1 cellular context compared by ENCODE assay signal in the genomic region with DNA sequence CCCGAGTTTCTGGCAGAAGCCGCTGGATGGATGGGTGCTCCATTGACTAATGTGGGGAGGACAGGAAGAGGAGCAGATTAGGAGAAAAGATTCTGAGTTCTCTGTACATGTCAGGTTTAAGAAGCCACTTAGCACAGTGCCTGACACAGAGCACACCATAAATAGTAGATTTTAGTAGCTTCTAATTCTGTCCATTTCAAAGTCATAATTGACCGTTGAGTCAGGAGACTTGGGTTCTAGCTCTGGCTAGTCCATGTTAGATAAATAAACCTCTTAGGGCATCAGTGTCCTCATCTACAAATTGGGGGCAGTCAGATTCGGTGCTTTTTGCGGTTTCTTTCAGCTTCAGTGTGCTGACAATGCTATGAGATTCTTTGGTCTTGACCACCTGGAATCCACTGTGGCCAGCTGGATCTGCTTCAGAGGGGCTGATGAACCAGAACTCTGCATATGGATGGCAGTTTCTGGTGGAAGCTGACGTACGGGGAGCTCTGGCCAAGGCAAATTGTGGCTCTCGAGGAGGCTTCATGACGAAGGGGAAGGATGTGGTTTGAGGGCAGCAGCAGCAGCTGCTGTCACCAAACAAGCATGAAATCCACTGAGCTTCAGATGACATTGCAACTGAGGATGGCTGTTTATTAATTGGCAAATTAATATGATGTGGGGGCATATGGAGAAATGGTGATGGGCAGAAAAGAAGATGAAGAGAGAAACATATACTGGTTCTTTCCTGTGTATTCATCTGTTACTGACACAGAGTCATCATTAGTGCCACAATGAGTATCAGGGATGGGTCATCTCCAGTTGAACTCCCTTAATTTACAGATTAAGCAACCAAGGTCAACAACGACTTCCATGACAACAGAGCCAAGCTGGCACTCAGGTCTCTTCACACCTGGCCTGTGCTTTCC.
TF ChIP-seq lines count a peak whose summit lies in the region.

No MANE protein-coding gene starts in this region.

TF ChIP-seq in HepG2, 621 proteins besides CTCF, POLR2A, EP300 and RAD21 (continued from another document):
- TF ChIP-seq, protein P1, sequence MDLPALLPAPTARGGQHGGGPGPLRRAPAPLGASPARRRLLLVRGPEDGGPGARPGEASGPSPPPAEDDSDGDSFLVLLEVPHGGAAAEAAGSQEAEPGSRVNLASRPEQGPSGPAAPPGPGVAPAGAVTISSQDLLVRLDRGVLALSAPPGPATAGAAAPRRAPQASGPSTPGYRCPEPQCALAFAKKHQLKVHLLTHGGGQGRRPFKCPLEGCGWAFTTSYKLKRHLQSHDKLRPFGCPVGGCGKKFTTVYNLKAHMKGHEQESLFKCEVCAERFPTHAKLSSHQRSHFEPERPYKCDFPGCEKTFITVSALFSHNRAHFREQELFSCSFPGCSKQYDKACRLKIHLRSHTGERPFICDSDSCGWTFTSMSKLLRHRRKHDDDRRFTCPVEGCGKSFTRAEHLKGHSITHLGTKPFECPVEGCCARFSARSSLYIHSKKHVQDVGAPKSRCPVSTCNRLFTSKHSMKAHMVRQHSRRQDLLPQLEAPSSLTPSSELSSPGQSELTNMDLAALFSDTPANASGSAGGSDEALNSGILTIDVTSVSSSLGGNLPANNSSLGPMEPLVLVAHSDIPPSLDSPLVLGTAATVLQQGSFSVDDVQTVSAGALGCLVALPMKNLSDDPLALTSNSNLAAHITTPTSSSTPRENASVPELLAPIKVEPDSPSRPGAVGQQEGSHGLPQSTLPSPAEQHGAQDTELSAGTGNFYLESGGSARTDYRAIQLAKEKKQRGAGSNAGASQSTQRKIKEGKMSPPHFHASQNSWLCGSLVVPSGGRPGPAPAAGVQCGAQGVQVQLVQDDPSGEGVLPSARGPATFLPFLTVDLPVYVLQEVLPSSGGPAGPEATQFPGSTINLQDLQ (CRISPR knock-in tag; IDR thresholded peaks at IDR 0.05) = no peak
- TF ChIP-seq, protein P2, sequence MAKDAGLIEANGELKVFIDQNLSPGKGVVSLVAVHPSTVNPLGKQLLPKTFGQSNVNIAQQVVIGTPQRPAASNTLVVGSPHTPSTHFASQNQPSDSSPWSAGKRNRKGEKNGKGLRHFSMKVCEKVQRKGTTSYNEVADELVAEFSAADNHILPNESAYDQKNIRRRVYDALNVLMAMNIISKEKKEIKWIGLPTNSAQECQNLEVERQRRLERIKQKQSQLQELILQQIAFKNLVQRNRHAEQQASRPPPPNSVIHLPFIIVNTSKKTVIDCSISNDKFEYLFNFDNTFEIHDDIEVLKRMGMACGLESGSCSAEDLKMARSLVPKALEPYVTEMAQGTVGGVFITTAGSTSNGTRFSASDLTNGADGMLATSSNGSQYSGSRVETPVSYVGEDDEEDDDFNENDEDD (CRISPR knock-in tag; IDR thresholded peaks at IDR 0.05; ENCODE audit: borderline replicate concordance) = no peak
- no peak for TF ChIP-seq DNMT3B (CRISPR knock-in tag; conservative IDR thresholded peaks at IDR 0.05)
- peak; percentile 32; the same call in 1 of the 2 replicates for TF ChIP-seq RARA (CRISPR knock-in tag; IDR thresholded peaks at IDR 0.05)
- peak; percentile 41; the same call in 1 of the 2 replicates for TF ChIP-seq CEBPG (CRISPR knock-in tag; IDR thresholded peaks at IDR 0.05)
- TF ChIP-seq, protein P3, sequence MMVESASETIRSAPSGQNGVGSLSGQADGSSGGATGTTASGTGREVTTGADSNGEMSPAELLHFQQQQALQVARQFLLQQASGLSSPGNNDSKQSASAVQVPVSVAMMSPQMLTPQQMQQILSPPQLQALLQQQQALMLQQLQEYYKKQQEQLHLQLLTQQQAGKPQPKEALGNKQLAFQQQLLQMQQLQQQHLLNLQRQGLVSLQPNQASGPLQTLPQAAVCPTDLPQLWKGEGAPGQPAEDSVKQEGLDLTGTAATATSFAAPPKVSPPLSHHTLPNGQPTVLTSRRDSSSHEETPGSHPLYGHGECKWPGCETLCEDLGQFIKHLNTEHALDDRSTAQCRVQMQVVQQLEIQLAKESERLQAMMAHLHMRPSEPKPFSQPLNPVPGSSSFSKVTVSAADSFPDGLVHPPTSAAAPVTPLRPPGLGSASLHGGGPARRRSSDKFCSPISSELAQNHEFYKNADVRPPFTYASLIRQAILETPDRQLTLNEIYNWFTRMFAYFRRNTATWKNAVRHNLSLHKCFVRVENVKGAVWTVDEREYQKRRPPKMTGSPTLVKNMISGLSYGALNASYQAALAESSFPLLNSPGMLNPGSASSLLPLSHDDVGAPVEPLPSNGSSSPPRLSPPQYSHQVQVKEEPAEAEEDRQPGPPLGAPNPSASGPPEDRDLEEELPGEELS (CRISPR knock-in tag; IDR thresholded peaks at IDR 0.05) = no peak
